Comparison of ENCODE assay signal across 9 cellular contexts in genomic region chr2:64327129-64327509, GRCh38.
DNase-seq lines count a peak whose midpoint lies in the region; ATAC-seq and TF ChIP-seq lines count a peak whose summit lies in the region.
"Had no signal": no experiment of that assay in that cellular context is flagged by ENCODE, and none has a peak within 500 bp of the region (broad histone marks: within the 10 kb centered on the region; RNA-seq: fewer than 3 reads in every experiment).

No MANE protein-coding gene starts in this region.

- POLR2A ChIA-PET in naive thymus-derived CD4-positive, alpha-beta T cell (lab: Charles Lee) = interaction anchor here (0.6 to 5.2 kb wide), 22 partner anchors 9 to 440 kb away, joined by 3 to 85 read pairs (median 6); partner anchors contain the start of genes AFTPH and VPS54

- H3K27ac Mint-ChIP-seq in activated naive CD8-positive, alpha-beta T cell treated with anti-CD3 and anti-CD28 coated beads for 36 hours = peak overlapping the region; percentile 98
- H3K27ac Mint-ChIP-seq in naive thymus-derived CD4-positive, alpha-beta T cell = peak overlapping the region; percentile 81 to 99 (median 97)

- peaks cover 3% of the 10 kb centered on the region for H3K36me3 Mint-ChIP-seq in activated naive CD8-positive, alpha-beta T cell treated with anti-CD3 and anti-CD28 coated beads for 36 hours
- H3K36me3 Mint-ChIP-seq in naive thymus-derived CD4-positive, alpha-beta T cell = peaks cover 0 to 8% (median 0%) of the 10 kb centered on the region in 5 donors

- no peak for DNase-seq in left ventricle myocardium inferior
- no peak for DNase-seq in left ventricle myocardium superior
- DNase-seq in activated naive CD8-positive, alpha-beta T cell treated with anti-CD3 and anti-CD28 coated beads for 36 hours = no peak
- no peak for DNase-seq in naive thymus-derived CD4-positive, alpha-beta T cell
- no peak for DNase-seq in uterus
- DNase-seq in NCI-H1417 (lab: John Stamatoyannopoulos, UW) = no peak
- no peak for DNase-seq in NK-92 (lab: John Stamatoyannopoulos, UW; ENCODE audit: unreplicated experiment)
- DNase-seq: BE2C had no signal

- H3K4me3 Mint-ChIP-seq in activated naive CD8-positive, alpha-beta T cell treated with anti-CD3 and anti-CD28 coated beads for 36 hours = peak overlapping the region; percentile 64
- H3K4me3 Mint-ChIP-seq in naive thymus-derived CD4-positive, alpha-beta T cell = peak overlapping the region; percentile 78 to 93 (median 84)

- H3K27me3 Mint-ChIP-seq in activated naive CD8-positive, alpha-beta T cell treated with anti-CD3 and anti-CD28 coated beads for 36 hours = no peaks in the 10 kb centered on the region
- peaks cover 0 to 25% (median 0%) of the 10 kb centered on the region in 5 donors for H3K27me3 Mint-ChIP-seq in naive thymus-derived CD4-positive, alpha-beta T cell

- no peak for TF ChIP-seq POLR2A in uterus (IDR thresholded peaks at IDR 0.05)

- H3K4me1 Mint-ChIP-seq in activated naive CD8-positive, alpha-beta T cell treated with anti-CD3 and anti-CD28 coated beads for 36 hours = peaks cover 50% of the 10 kb centered on the region
- peaks cover 28 to 68% (median 66%) of the 10 kb centered on the region in 7 donors for H3K4me1 Mint-ChIP-seq in naive thymus-derived CD4-positive, alpha-beta T cell

- intact Hi-C loops in left ventricle myocardium inferior (cut with micrococcal nuclease) = loop anchor here (5.0 kb wide), 1 partner anchor 275 kb away; no protein-coding TSS in a partner anchor
- intact Hi-C loops in left ventricle myocardium superior (cut with micrococcal nuclease) = loop anchor here (5.0 kb wide), 1 partner anchor 275 kb away; no protein-coding TSS in a partner anchor
- intact Hi-C loops in naive thymus-derived CD4-positive, alpha-beta T cell (cut with micrococcal nuclease) = loop anchor here (1.0 to 10.0 kb wide), 15 partner anchors 11 to 1105 kb away; partner anchors contain the start of genes ACTR2 (in 1 of the 2), AFTPH (in 1 of the 2), CEP68 (in 1 of the 2) and MDH1 (in 1 of the 2)
- intact Hi-C loops in uterus (cut with DNase I; ENCODE audit: low total_unique reads) = loop anchor here (10.0 kb wide), 1 partner anchor 272 kb away; no protein-coding TSS in a partner anchor

- ATAC-seq in left ventricle myocardium superior (no peak), HG03520 (IDR thresholded peaks at IDR 0.05; ENCODE audit: unreplicated experiment) (no peak)
- ATAC-seq in naive thymus-derived CD4-positive, alpha-beta T cell = no peak

- peaks cover under 1% of the 10 kb centered on the region for H3K27me3 ChIP-seq in left ventricle myocardium inferior (ENCODE audit: low read depth)
- no peaks in the 10 kb centered on the region for H3K27me3 ChIP-seq in naive thymus-derived CD4-positive, alpha-beta T cell (ENCODE audit: control insufficient read depth in 2 of 2, insufficient read depth in 2 of 2, low read length in 2 of 2)
- H3K27me3 ChIP-seq in uterus = no peaks in the 10 kb centered on the region
- H3K27me3 ChIP-seq: BE2C had no signal

- peaks cover 45% of the 10 kb centered on the region for H3K4me1 ChIP-seq in left ventricle myocardium inferior
- H3K4me1 ChIP-seq in naive thymus-derived CD4-positive, alpha-beta T cell (ENCODE audit: control insufficient read depth in 2 of 2, insufficient read depth in 2 of 2, low read length in 2 of 2) = peaks cover 33 to 38% of the 10 kb centered on the region in 2 donors
- H3K4me1 ChIP-seq in uterus = peaks cover 0 to 6% of the 10 kb centered on the region in 2 donors

- H3K36me3 ChIP-seq in left ventricle myocardium inferior (no peaks in the 10 kb centered on the region), uterus (no peaks in the 10 kb centered on the region)
- H3K36me3 ChIP-seq in naive thymus-derived CD4-positive, alpha-beta T cell (ENCODE audit: control insufficient read depth in 2 of 3, insufficient read depth in 3 of 3, low read length in 3 of 3) = no peaks in the 10 kb centered on the region
- H3K36me3 ChIP-seq: BE2C had no signal

- peak overlapping the region; percentile 56 for H3K4me3 ChIP-seq in left ventricle myocardium inferior
- peak overlapping the region; percentile 36 for H3K4me3 ChIP-seq in naive thymus-derived CD4-positive, alpha-beta T cell (ENCODE audit: low read length)
- H3K4me3 ChIP-seq in uterus = no peak overlapping the region

- H3K27ac ChIP-seq in left ventricle myocardium inferior (replicated peaks) (peak overlapping the region; percentile 72), uterus (peak overlapping the region; percentile 72 to 76)
- peak overlapping the region; percentile 72 for H3K27ac ChIP-seq in naive thymus-derived CD4-positive, alpha-beta T cell (ENCODE audit: low read depth, low read length)

- CTCF ChIA-PET in naive thymus-derived CD4-positive, alpha-beta T cell (lab: Charles Lee) = interaction anchor here (0.7 to 9.1 kb wide), 37 partner anchors 9 to 540 kb away, joined by 3 to 289 read pairs (median 5); partner anchors contain the start of gene AFTPH

- no peaks in the 10 kb centered on the region for H3K9me3 Mint-ChIP-seq in activated naive CD8-positive, alpha-beta T cell treated with anti-CD3 and anti-CD28 coated beads for 36 hours
- H3K9me3 Mint-ChIP-seq in naive thymus-derived CD4-positive, alpha-beta T cell = no peaks in the 10 kb centered on the region

- TF ChIP-seq CTCF in left ventricle myocardium inferior (IDR thresholded peaks at IDR 0.05; ENCODE audit: borderline replicate concordance) (no peak), uterus (IDR thresholded peaks at IDR 0.05) (no peak)

- H3K9me3 ChIP-seq in left ventricle myocardium inferior (replicated peaks) (no peaks in the 10 kb centered on the region), uterus (no peaks in the 10 kb centered on the region)
- no peaks in the 10 kb centered on the region for H3K9me3 ChIP-seq in naive thymus-derived CD4-positive, alpha-beta T cell (ENCODE audit: control insufficient read depth in 2 of 3, low read length in 3 of 3)
- H3K9me3 ChIP-seq: BE2C had no signal

Comparison
In these comparisons a context has a peak if more than half of its experiments do, and no peak if none do; other contexts are left out.
1. H3K4me3 ChIP-seq: peak in left ventricle myocardium inferior (single experiment) and naive thymus-derived CD4-positive, alpha-beta T cell (single experiment); none in uterus (0 of 2).
2. Peak in every context shown above with its lines, with median percentiles within 50 percentile points of each other: H3K27ac ChIP-seq.